ENCODE assay signal across 29 cellular contexts in genomic region chrX:37075892-37076595, GRCh38.
A peak's percentile ranks its signal among the peaks of the same experiment; 100 is the strongest.
DNase-seq lines count a peak whose midpoint lies in the region; ATAC-seq, FAIRE-seq and TF ChIP-seq lines count a peak whose summit lies in the region.
"Had no signal": no experiment of that assay in that cellular context is flagged by ENCODE, and none has a peak within 500 bp of the region (broad histone marks: within the 10 kb centered on the region; RNA-seq: fewer than 3 reads in every experiment).

No MANE protein-coding gene starts in this region.

- no peaks in the 10 kb centered on the region for H3K4me1 Mint-ChIP-seq in CD4-positive, alpha-beta T cell (ENCODE audit: low read depth)
- H3K4me1 Mint-ChIP-seq: activated CD4-positive, alpha-beta memory T cell treated with anti-CD3 and anti-CD28 coated beads, Interleukin-2, amount 10 ng/mL, durations not matched to agents 7 days and 5 days; activated naive CD4-positive, alpha-beta T cell treated with anti-CD3 and anti-CD28 coated beads, Interleukin-2, amount 10 ng/mL, durations not matched to agents 7 days and 5 days; naive thymus-derived CD8-positive, alpha-beta T cell; T-helper 17 cell had no signal

- peaks cover 3% of the 10 kb centered on the region for H3K9me3 Mint-ChIP-seq in CD4-positive, alpha-beta T cell
- H3K9me3 Mint-ChIP-seq: activated CD4-positive, alpha-beta memory T cell treated with anti-CD3 and anti-CD28 coated beads, Interleukin-2, amount 10 ng/mL, durations not matched to agents 7 days and 5 days; activated naive CD4-positive, alpha-beta T cell treated with anti-CD3 and anti-CD28 coated beads, Interleukin-2, amount 10 ng/mL, durations not matched to agents 7 days and 5 days; stimulated activated naive CD8-positive, alpha-beta T cell treated with anti-CD3 and anti-CD28 coated beads, Interleukin-15, Interleukin-2, amounts not matched to agents 100 ng/mL and 50 ng/mL, for 24 hours had no signal

- intact Hi-C loops in GM12878 (cut with micrococcal nuclease; ENCODE audit: unreplicated experiment) = no loop called here
- intact Hi-C loops in CD4-positive, alpha-beta T cell (cut with DNase I, micrococcal nuclease) = no loop called here

- TF ChIP-seq EP300 in GM12878 (IDR thresholded peaks at IDR 0.05; ENCODE audit: borderline replicate concordance in 1 of 2, control insufficient read depth in 1 of 2, low read depth in 2 of 2, low read length in 2 of 2) (no peak), suprapubic skin (IDR thresholded peaks at IDR 0.05) (no peak)

- H4K20me1 ChIP-seq in GM12878 (ENCODE audit: control insufficient read depth, insufficient read depth) = no peaks in the 10 kb centered on the region

- in situ Hi-C loops in GM12878 (cut with MboI) = no loop called here

- no peak for TF ChIP-seq CTCF in GM12878 (IDR thresholded peaks at IDR 0.05 in 2 of 3, conservative IDR thresholded peaks at IDR 0.05 in 1 of 3; ENCODE audit: control insufficient read depth in 2 of 3, extremely low read depth in 1 of 3, insufficient read depth in 1 of 3, low read depth in 3 of 3, low read length in 3 of 3)
- TF ChIP-seq CTCF in CD4-positive, alpha-beta T cell (IDR thresholded peaks at IDR 0.05) = no peak
- TF ChIP-seq CTCF in suprapubic skin (IDR thresholded peaks at IDR 0.05) = no peak

- no peaks in the 10 kb centered on the region for H3K79me2 ChIP-seq in GM12878 (ENCODE audit: control insufficient read depth, insufficient read depth, low read length)

- POLR2A ChIA-PET in GM12878 (lab: Charles Lee) = no interaction called here
- POLR2A ChIA-PET in CD4-positive, alpha-beta T cell (lab: Charles Lee) = no interaction called here

- FAIRE-seq in GM12878 (lab: Jason Lieb, UNC) = no peak
- FAIRE-seq: HepG2, keratinocyte had no signal

- H3K9ac ChIP-seq in GM12878 (ENCODE audit: control insufficient read depth, insufficient read depth, low read length) = no peak overlapping the region

- H3K4me3 ChIP-seq in GM12878 = no peak overlapping the region
- no peak overlapping the region for H3K4me3 ChIP-seq in suprapubic skin
- H3K4me3 ChIP-seq: SJSA1, tibial artery had no signal

- peak; percentile 82 for ATAC-seq in GM21786 (IDR thresholded peaks at IDR 0.05; ENCODE audit: unreplicated experiment)
- ATAC-seq in HG03469 (IDR thresholded peaks at IDR 0.05; ENCODE audit: unreplicated experiment) = peak; percentile 62
- ATAC-seq in GM12878 = peak; percentile 69
- ATAC-seq in CD4-positive, alpha-beta T cell (ENCODE audit: poor library complexity) = no peak
- ATAC-seq: HepG2; naive thymus-derived CD8-positive, alpha-beta T cell; T-helper 17 cell had no signal

- H3K4me1 ChIP-seq in GM12878 (ENCODE audit: control insufficient read depth, insufficient read depth, low read length) (no peaks in the 10 kb centered on the region), suprapubic skin (no peaks in the 10 kb centered on the region)
- H3K4me1 ChIP-seq: SJSA1, tibial artery had no signal

- RAD21 ChIA-PET in GM12878 (lab: Charles Lee; ENCODE audit: unreplicated experiment) = no interaction called here

- no peak overlapping the region for H3K4me3 Mint-ChIP-seq in CD4-positive, alpha-beta T cell
- H3K4me3 Mint-ChIP-seq: activated CD4-positive, alpha-beta memory T cell treated with anti-CD3 and anti-CD28 coated beads, Interleukin-2, amount 10 ng/mL, durations not matched to agents 7 days and 5 days; activated naive CD4-positive, alpha-beta T cell treated with anti-CD3 and anti-CD28 coated beads, Interleukin-2, amount 10 ng/mL, durations not matched to agents 7 days and 5 days; naive thymus-derived CD8-positive, alpha-beta T cell; stimulated activated naive CD8-positive, alpha-beta T cell treated with anti-CD3 and anti-CD28 coated beads, Interleukin-15, Interleukin-2, amounts not matched to agents 100 ng/mL and 50 ng/mL, for 24 hours; T-helper 17 cell had no signal

- H3K27me3 ChIP-seq in GM12878 (replicated peaks in 1 of 2; ENCODE audit: control insufficient read depth in 2 of 2, insufficient read depth in 2 of 2, low read length in 1 of 2) (no peaks in the 10 kb centered on the region), suprapubic skin (no peaks in the 10 kb centered on the region)
- no peaks in the 10 kb centered on the region for H3K27me3 ChIP-seq in CD4-positive, alpha-beta T cell (ENCODE audit: control insufficient read depth, insufficient read depth, low read length)
- H3K27me3 ChIP-seq: SJSA1, tibial artery had no signal

- no peaks in the 10 kb centered on the region; the same call in 2 of the 3 replicates for H3K9me3 ChIP-seq in GM12878 (replicated peaks; ENCODE audit: control insufficient read depth, insufficient read depth, low read length)
- no peaks in the 10 kb centered on the region for H3K9me3 ChIP-seq in CD4-positive, alpha-beta T cell (ENCODE audit: control insufficient read depth, low read length)
- H3K9me3 ChIP-seq in suprapubic skin = no peaks in the 10 kb centered on the region
- H3K9me3 ChIP-seq: SJSA1 had no signal

- H3K36me3 ChIP-seq in GM12878 (ENCODE audit: control insufficient read depth in 2 of 2, insufficient read depth in 2 of 2, low read length in 1 of 2) (no peaks in the 10 kb centered on the region), suprapubic skin (no peaks in the 10 kb centered on the region)
- H3K36me3 ChIP-seq: SJSA1, tibial artery had no signal

- no peaks in the 10 kb centered on the region for H3K27me3 Mint-ChIP-seq in CD4-positive, alpha-beta T cell
- H3K27me3 Mint-ChIP-seq: activated CD4-positive, alpha-beta memory T cell treated with anti-CD3 and anti-CD28 coated beads, Interleukin-2, amount 10 ng/mL, durations not matched to agents 7 days and 5 days; activated naive CD4-positive, alpha-beta T cell treated with anti-CD3 and anti-CD28 coated beads, Interleukin-2, amount 10 ng/mL, durations not matched to agents 7 days and 5 days; stimulated activated naive CD8-positive, alpha-beta T cell treated with anti-CD3 and anti-CD28 coated beads, Interleukin-15, Interleukin-2, amounts not matched to agents 100 ng/mL and 50 ng/mL, for 24 hours; T-helper 17 cell had no signal

- WGBS in GM12878 (ENCODE audit: insufficient coverage, insufficient replicate concordance, low lambda C conversion rate, missing lambda C conversion rate) = 21% methylated on average over 3 of the region's 3 CpGs
- WGBS in suprapubic skin = 93% methylated on average over 3 of the region's 3 CpGs

- CTCF ChIA-PET in GM12878 (lab: Yijun Ruan, JAX) = no interaction called here
- CTCF ChIA-PET in CD4-positive, alpha-beta T cell (lab: Charles Lee) = no interaction called here

- TF ChIP-seq POLR2A in GM12878 (IDR thresholded peaks at IDR 0.05; ENCODE audit: low read depth, low read length) (no peak), suprapubic skin (IDR thresholded peaks at IDR 0.05) (no peak)

- no peaks in the 10 kb centered on the region for H3K36me3 Mint-ChIP-seq in CD4-positive, alpha-beta T cell (ENCODE audit: low read depth)
- H3K36me3 Mint-ChIP-seq: activated naive CD4-positive, alpha-beta T cell treated with anti-CD3 and anti-CD28 coated beads, Interleukin-2, amount 10 ng/mL, durations not matched to agents 7 days and 5 days; naive thymus-derived CD8-positive, alpha-beta T cell had no signal

- H3K4me2 ChIP-seq in GM12878 (ENCODE audit: control insufficient read depth, insufficient read depth) = no peak overlapping the region

- H2AFZ ChIP-seq in GM12878 (ENCODE audit: control insufficient read depth, low read depth, low read length) = no peak overlapping the region

- H3K27ac Mint-ChIP-seq in CD4-positive, alpha-beta T cell = no peak overlapping the region
- H3K27ac Mint-ChIP-seq: activated CD4-positive, alpha-beta memory T cell treated with anti-CD3 and anti-CD28 coated beads, Interleukin-2, amount 10 ng/mL, durations not matched to agents 7 days and 5 days; activated naive CD4-positive, alpha-beta T cell treated with anti-CD3 and anti-CD28 coated beads, Interleukin-2, amount 10 ng/mL, durations not matched to agents 7 days and 5 days; naive thymus-derived CD8-positive, alpha-beta T cell; stimulated activated naive CD8-positive, alpha-beta T cell treated with anti-CD3 and anti-CD28 coated beads, Interleukin-15, Interleukin-2, amounts not matched to agents 100 ng/mL and 50 ng/mL, for 24 hours; T-helper 17 cell had no signal

- no TSS peak for BruUV-seq in GM12878 (replicated peaks; lab: Mats Ljungman, UMichigan)

- H3K27ac ChIP-seq in GM12878 (ENCODE audit: control insufficient read depth, insufficient read depth) (no peak overlapping the region), suprapubic skin (no peak overlapping the region)
- no peak overlapping the region for H3K27ac ChIP-seq in CD4-positive, alpha-beta T cell (ENCODE audit: low read depth, low read length)
- H3K27ac ChIP-seq: 22Rv1, C4-2B, SJSA1, tibial artery had no signal

- no peak for TF ChIP-seq RAD21 in GM12878 (IDR thresholded peaks at IDR 0.05; ENCODE audit: insufficient read depth, low read depth, low read length)

- peak; percentile 27 for DNase-seq in NOMO-1 treated with DMSO at 0.1 percent for 48 hours (lab: John Stamatoyannopoulos, UW; ENCODE audit: unreplicated experiment)
- DNase-seq in NOMO-1 treated with dmso at 0.1 percent for 144 hours (lab: John Stamatoyannopoulos, UW; ENCODE audit: unreplicated experiment) = no peak
- DNase-seq in GM12878 (ENCODE audit: low read depth, low spot score) = no peak
- no peak for DNase-seq in CD4-positive, alpha-beta T cell
- no peak for DNase-seq in suprapubic skin (ENCODE audit: low spot score in 2 of 2)
- no peak for DNase-seq in stimulated activated CD4-positive, alpha-beta T cell treated with anti-CD3 and anti-CD28 coated beads, Interleukin-15, amount 100 ng/mL, for 24 hours
- DNase-seq: activated CD4-positive, alpha-beta memory T cell treated with anti-CD3 and anti-CD28 coated beads, Interleukin-2, amount 10 ng/mL, durations not matched to agents 7 days and 5 days; activated CD4-positive, CD25-positive, alpha-beta regulatory T cell treated with anti-CD3 and anti-CD28 coated beads, Interleukin-2, amount 50 U/mL, for 72 hours; activated CD8-positive, alpha-beta memory T cell treated with anti-CD3 and anti-CD28 coated beads, Interleukin-2, amount 50 U/mL, for 48 hours; activated naive CD4-positive, alpha-beta T cell treated with anti-CD3 and anti-CD28 coated beads, Interleukin-2, amount 10 ng/mL, durations not matched to agents 7 days and 5 days; amniotic stem cell; DND-41; Karpas-422; naive thymus-derived CD8-positive, alpha-beta T cell; NCI-H1048; NCI-H1694 treated with DMSO at 0.1 percent for 48 hours; NCI-H2171 treated with DMSO at 0.1 percent for 48 hours; NCI-H524 treated with DMSO at 0.1 percent for 48 hours; occipital lobe; T-helper 17 cell; tibial artery had no signal

- SMC1A ChIA-PET in GM12878 (lab: Charles Lee; ENCODE audit: uncharacterized antibody, unreplicated experiment) = no interaction called here
